ENCODE assay signal across 10 cellular contexts in genomic region chr4:176436500-176436973, GRCh38.
A peak's percentile ranks its signal among the peaks of the same experiment; 100 is the strongest.
DNase-seq lines count a peak whose midpoint lies in the region; ATAC-seq and TF ChIP-seq lines count a peak whose summit lies in the region.
"Had no signal": no experiment of that assay in that cellular context is flagged by ENCODE, and none has a peak within 500 bp of the region (broad histone marks: within the 10 kb centered on the region; RNA-seq: fewer than 3 reads in every experiment).

No MANE protein-coding gene starts in this region.

- no peaks in the 10 kb centered on the region for H3K36me3 ChIP-seq in skeletal muscle satellite cell (ENCODE audit: insufficient read depth, low read length)

- H3K9me3 ChIP-seq in skeletal muscle satellite cell (replicated peaks; ENCODE audit: low read length), result no peaks in the 10 kb centered on the region

- peak; percentile 50 to 58 for ATAC-seq in activated T-cell treated with anti-CD3 and anti-CD28 coated beads, Interleukin-2, amount 50 U/mL, for 72 hours (replicated peaks in 1 of 2)
- ATAC-seq in activated T-cell treated with anti-CD3 and anti-CD28 coated beads, Interleukin-2, amount 50 U/mL, for 4 hours, result no peak
- ATAC-seq in HG03432 (IDR thresholded peaks at IDR 0.05; ENCODE audit: unreplicated experiment), result peak; percentile 67

- no peaks in the 10 kb centered on the region for H3K36me3 Mint-ChIP-seq in activated T-cell treated with anti-CD3 and anti-CD28 coated beads, Interleukin-2, amount 50 U/mL, for 72 hours (ENCODE audit: insufficient read depth in 2 of 2)
- H3K36me3 Mint-ChIP-seq in activated T-cell treated with anti-CD3 and anti-CD28 coated beads, Interleukin-2, amount 50 U/mL, for 4 hours (ENCODE audit: insufficient read depth), result no peaks in the 10 kb centered on the region
- H3K36me3 Mint-ChIP-seq in nephron progenitor cell (ENCODE audit: low read depth), result no peaks in the 10 kb centered on the region
- H3K36me3 Mint-ChIP-seq: brain had no signal

- DNase-seq in activated T-cell treated with anti-CD3 and anti-CD28 coated beads, Interleukin-2, amount 50 U/mL, for 72 hours, result no peak
- DNase-seq in activated T-cell treated with anti-CD3 and anti-CD28 coated beads, Interleukin-2, amount 50 U/mL, for 4 hours, result no peak
- peak; percentile 84 for DNase-seq in amniotic epithelial cell (ENCODE audit: low read depth)
- no peak for DNase-seq in effector CD8-positive, alpha-beta T cell (lab: John Stamatoyannopoulos, UW)
- DNase-seq in nephron progenitor cell, result no peak
- DNase-seq in midbrain (lab: John Stamatoyannopoulos, UW), result no peak
- DNase-seq: stimulated activated CD4-positive, alpha-beta T cell treated with anti-CD3 and anti-CD28 coated beads, Interleukin-4, amount 100 ng/mL, for 24 hours had no signal

- TF ChIP-seq CTCF in nephron progenitor cell (IDR thresholded peaks at IDR 0.05), result no peak

- H3K4me1 ChIP-seq in skeletal muscle satellite cell (ENCODE audit: control insufficient read depth, insufficient read depth, low read length), result peaks cover 33% of the 10 kb centered on the region

- no peaks in the 10 kb centered on the region for H3K27me3 Mint-ChIP-seq in activated T-cell treated with anti-CD3 and anti-CD28 coated beads, Interleukin-2, amount 50 U/mL, for 72 hours (ENCODE audit: low read depth)
- H3K27me3 Mint-ChIP-seq in activated T-cell treated with anti-CD3 and anti-CD28 coated beads, Interleukin-2, amount 50 U/mL, for 4 hours (ENCODE audit: low read depth), result no peaks in the 10 kb centered on the region
- peaks cover 3% of the 10 kb centered on the region for H3K27me3 Mint-ChIP-seq in nephron progenitor cell (ENCODE audit: low read depth, poor library complexity)
- H3K27me3 Mint-ChIP-seq: brain had no signal

- no peak overlapping the region for H3K27ac Mint-ChIP-seq in activated T-cell treated with anti-CD3 and anti-CD28 coated beads, Interleukin-2, amount 50 U/mL, for 72 hours
- no peak overlapping the region for H3K27ac Mint-ChIP-seq in nephron progenitor cell

- peak overlapping the region; percentile 16 for H3K9ac ChIP-seq in skeletal muscle satellite cell (ENCODE audit: low read depth, low read length)

- H3K4me3 Mint-ChIP-seq in activated T-cell treated with anti-CD3 and anti-CD28 coated beads, Interleukin-2, amount 50 U/mL, for 72 hours, result no peak overlapping the region
- H3K4me3 Mint-ChIP-seq in activated T-cell treated with anti-CD3 and anti-CD28 coated beads, Interleukin-2, amount 50 U/mL, for 4 hours, result no peak overlapping the region
- no peak overlapping the region for H3K4me3 Mint-ChIP-seq in nephron progenitor cell
- H3K4me3 Mint-ChIP-seq: brain had no signal

- H3K27me3 ChIP-seq in skeletal muscle satellite cell (ENCODE audit: control insufficient read depth, insufficient read depth, low read length), result no peaks in the 10 kb centered on the region

- H3K4me1 Mint-ChIP-seq in activated T-cell treated with anti-CD3 and anti-CD28 coated beads, Interleukin-2, amount 50 U/mL, for 72 hours (ENCODE audit: low read depth), result peaks cover 8% of the 10 kb centered on the region
- peaks cover 4% of the 10 kb centered on the region for H3K4me1 Mint-ChIP-seq in activated T-cell treated with anti-CD3 and anti-CD28 coated beads, Interleukin-2, amount 50 U/mL, for 4 hours (ENCODE audit: low read depth)
- no peaks in the 10 kb centered on the region for H3K4me1 Mint-ChIP-seq in nephron progenitor cell

- H3K4me3 ChIP-seq in skeletal muscle satellite cell (ENCODE audit: low read length), result no peak overlapping the region

- H3K9me3 Mint-ChIP-seq in activated T-cell treated with anti-CD3 and anti-CD28 coated beads, Interleukin-2, amount 50 U/mL, for 72 hours, result peaks cover 0 to 1% of the 10 kb centered on the region in 2 donors
- no peaks in the 10 kb centered on the region for H3K9me3 Mint-ChIP-seq in activated T-cell treated with anti-CD3 and anti-CD28 coated beads, Interleukin-2, amount 50 U/mL, for 4 hours
- H3K9me3 Mint-ChIP-seq in nephron progenitor cell, result no peaks in the 10 kb centered on the region
- H3K9me3 Mint-ChIP-seq: brain had no signal

- H3K4me2 ChIP-seq in skeletal muscle satellite cell (ENCODE audit: low read length), result peak overlapping the region; percentile 12

Comparison
In these comparisons a context has a peak if more than half of its experiments do, and no peak if none do; other contexts are left out.
1. ATAC-seq: peak in activated T-cell treated with anti-CD3 and anti-CD28 coated beads, Interleukin-2, amount 50 U/mL, for 72 hours (2 of 2) and HG03432 (single experiment); none in activated T-cell treated with anti-CD3 and anti-CD28 coated beads, Interleukin-2, amount 50 U/mL, for 4 hours (0 of 2).